Comparison of ENCODE assay signal across 9 cellular contexts in the genomic region with DNA sequence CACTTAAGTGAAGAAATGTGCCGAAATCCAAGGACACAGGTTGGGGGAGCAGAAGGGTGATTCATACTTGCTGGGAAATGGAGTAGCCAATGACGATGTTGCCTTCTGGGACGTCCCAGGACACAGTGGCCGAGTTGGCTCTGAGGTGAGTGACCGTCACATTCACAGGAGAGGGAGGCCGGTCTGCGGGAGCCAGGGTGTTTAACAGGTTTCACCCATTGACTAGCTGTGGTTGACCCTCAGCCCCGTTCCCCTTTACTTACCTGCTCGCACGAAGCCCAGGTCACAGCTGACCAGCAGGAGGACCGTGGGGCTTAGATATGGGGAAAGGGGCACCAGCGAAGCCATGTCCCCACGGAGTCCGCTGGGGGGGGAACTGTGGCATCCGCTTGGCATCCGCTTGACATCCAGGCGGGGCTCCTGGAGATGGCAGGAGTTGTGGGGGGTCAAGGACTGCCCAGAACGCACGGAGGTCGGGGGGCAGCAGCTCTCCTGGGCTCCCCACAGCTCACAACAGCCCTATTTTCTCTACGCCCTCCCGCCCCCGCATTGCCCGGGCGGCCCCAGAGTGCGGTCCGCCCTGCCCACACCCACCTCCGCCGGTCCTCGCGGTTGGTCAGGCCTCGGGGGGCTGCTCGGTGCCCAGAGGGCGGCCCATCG. TPM values are rescaled to one million over a fixed set of nuclear protein-coding genes. Genes with fewer than 3 reads are reported as not detected.
DNase-seq lines count a peak whose midpoint lies in the region; ATAC-seq, FAIRE-seq and TF ChIP-seq lines count a peak whose summit lies in the region.
"Had no signal": no experiment of that assay in that cellular context is flagged by ENCODE, and none has a peak within 500 bp of the region (broad histone marks: within the 10 kb centered on the region; RNA-seq: fewer than 3 reads in every experiment).

No MANE protein-coding gene starts in this region.

- H3K4me1 ChIP-seq in HUES6 (ENCODE audit: control insufficient read depth, insufficient read depth, low read length) (peaks cover 8% of the 10 kb centered on the region), body of pancreas (peaks cover 40% of the 10 kb centered on the region), kidney (ENCODE audit: control insufficient read depth in 1 of 2, insufficient read depth in 1 of 2, low read depth in 1 of 2, low read length in 2 of 2) (peaks cover 4 to 7% of the 10 kb centered on the region in 2 donors)

- H3K27ac ChIP-seq in HUES6 (ENCODE audit: low read depth, low read length) = no peak overlapping the region
- peak overlapping the region; percentile 44 to 76 (median 66) for H3K27ac ChIP-seq in body of pancreas
- H3K27ac ChIP-seq in kidney (ENCODE audit: low read depth in 2 of 2, low read length in 2 of 2) = no peak overlapping the region

- peak overlapping the region; percentile 55 for H3K9ac ChIP-seq in HUES6 (ENCODE audit: low read length)
- peak overlapping the region in 1 of 2 donors; percentile 56 for H3K9ac ChIP-seq in kidney (ENCODE audit: low read length in 2 of 2)

- peaks cover 2% of the 10 kb centered on the region; the same call in 1 of the 2 replicates for H3K36me3 ChIP-seq in HUES6 (ENCODE audit: control insufficient read depth, insufficient read depth, low read length)
- no peaks in the 10 kb centered on the region for H3K36me3 ChIP-seq in body of pancreas (replicated peaks in 1 of 2; ENCODE audit: insufficient read depth in 1 of 2, low read depth in 2 of 2)
- no peaks in the 10 kb centered on the region for H3K36me3 ChIP-seq in kidney (ENCODE audit: control insufficient read depth in 1 of 2, insufficient read depth in 2 of 2, low read length in 2 of 2)

- H3K4me1 Mint-ChIP-seq in stimulated activated memory B cell treated with anti-CD40 and anti-IgM and Interleukin-4, amounts not matched to agents 10 μg/mL and 1 μg/mL and 100 μg/mL, for 72 hours = peaks cover 11% of the 10 kb centered on the region

- no peaks in the 10 kb centered on the region for H3K9me3 Mint-ChIP-seq in stimulated activated memory B cell treated with anti-CD40 and anti-IgM and Interleukin-4, amounts not matched to agents 10 μg/mL and 1 μg/mL and 100 μg/mL, for 72 hours

- intact Hi-C loops in body of pancreas (cut with DNase I) = no loop called here
- intact Hi-C loops in kidney (cut with DNase I) = no loop called here

- peak; percentile 48 to 81 (median 77) for TF ChIP-seq POLR2A in body of pancreas (IDR thresholded peaks at IDR 0.05)

- no peak overlapping the region for H3K27ac Mint-ChIP-seq in stimulated activated memory B cell treated with anti-CD40 and anti-IgM and Interleukin-4, amounts not matched to agents 10 μg/mL and 1 μg/mL and 100 μg/mL, for 72 hours

- H3K9me3 ChIP-seq in HUES6 (ENCODE audit: control insufficient read depth, insufficient read depth, low read depth, low read length) (no peaks in the 10 kb centered on the region), body of pancreas (no peaks in the 10 kb centered on the region), kidney (ENCODE audit: control insufficient read depth in 1 of 2, low read length in 2 of 2) (no peaks in the 10 kb centered on the region)

- no peaks in the 10 kb centered on the region for H3K36me3 Mint-ChIP-seq in stimulated activated memory B cell treated with anti-CD40 and anti-IgM and Interleukin-4, amounts not matched to agents 10 μg/mL and 1 μg/mL and 100 μg/mL, for 72 hours

- H3K4me3 Mint-ChIP-seq in stimulated activated memory B cell treated with anti-CD40 and anti-IgM and Interleukin-4, amounts not matched to agents 10 μg/mL and 1 μg/mL and 100 μg/mL, for 72 hours = peak overlapping the region; percentile 60

- H3K27me3 ChIP-seq in HUES6 (ENCODE audit: control insufficient read depth, insufficient read depth, low read length) (peaks cover 56% of the 10 kb centered on the region), body of pancreas (no peaks in the 10 kb centered on the region)

- peak; percentile 51 to 76 (median 65) for DNase-seq in body of pancreas
- peak; percentile 77 for DNase-seq in kidney
- no peak for DNase-seq in stimulated activated CD4-positive, alpha-beta T cell treated with anti-CD3 and anti-CD28 coated beads, Interleukin-12 subunit alpha, Interleukin-12 subunit beta, amount 100 ng/mL, for 4 hours

- H3K4me3 ChIP-seq in HUES6 (ENCODE audit: low read depth, low read length) (peak overlapping the region; percentile 93), body of pancreas (peak overlapping the region in 1 of 2 donors; percentile 4), kidney (ENCODE audit: low read length in 2 of 2) (peak overlapping the region in 1 of 2 donors; percentile 53)

- peaks cover 67% of the 10 kb centered on the region for H3K27me3 Mint-ChIP-seq in stimulated activated memory B cell treated with anti-CD40 and anti-IgM and Interleukin-4, amounts not matched to agents 10 μg/mL and 1 μg/mL and 100 μg/mL, for 72 hours

- no peak for FAIRE-seq in kidney (lab: Jason Lieb, UNC)
- FAIRE-seq: TTC549 had no signal

- WGBS in body of pancreas, 2 donors = 30 to 43% methylated on average over 20 to 34 of the region's 35 CpGs

- ATAC-seq in body of pancreas (peak; percentile 12), GM19467 (IDR thresholded peaks at IDR 0.05; ENCODE audit: unreplicated experiment) (no peak), GM21825 (IDR thresholded peaks at IDR 0.05; ENCODE audit: unreplicated experiment) (no peak), GM21381 (IDR thresholded peaks at IDR 0.05; ENCODE audit: unreplicated experiment) (no peak)
- no peak for ATAC-seq in stimulated activated memory B cell treated with anti-CD40 and anti-IgM and Interleukin-4, amounts not matched to agents 10 μg/mL and 1 μg/mL and 100 μg/mL, for 72 hours

- TF ChIP-seq CTCF in body of pancreas (IDR thresholded peaks at IDR 0.05) = no peak
- no peak for TF ChIP-seq CTCF in kidney (IDR thresholded peaks at IDR 0.05; ENCODE audit: borderline replicate concordance, extremely low read depth, insufficient read depth)

RNA-seq across cellular contexts. Expression of a gene that starts 0.6 kb away (rescaled TPM):
- total RNA-seq in body of pancreas = 10 to 100 TPM; 10.4 to 20.8 TPM
- total RNA-seq in kidney = 18.0 TPM
- 8.5 TPM for polyA plus RNA-seq in kidney (ENCODE audit: insufficient read depth, low read depth, low replicate concordance)

RNA-seq across cellular contexts. Expression of a gene that starts 2.2 kb away (rescaled TPM):
- total RNA-seq in body of pancreas (1 to 10 TPM in 1 of 2 donors, not detected in 1; 1.6 TPM), kidney (2.2 TPM)
- not detected for polyA plus RNA-seq in kidney (ENCODE audit: insufficient read depth, low read depth, low replicate concordance)

RNA-seq across cellular contexts. Expression of a gene that starts 4.9 kb away (rescaled TPM):
- total RNA-seq in body of pancreas = 10 to 100 TPM; 14.3 to 41.2 TPM
- 40.3 TPM for total RNA-seq in kidney
- 25.9 TPM for polyA plus RNA-seq in kidney (ENCODE audit: insufficient read depth, low read depth, low replicate concordance)

RNA-seq across cellular contexts. Expression of a gene that starts 52.2 kb away (rescaled TPM):
- total RNA-seq in body of pancreas (10 to 100 TPM; 11.9 to 25.2 TPM), kidney (32.1 TPM)
- polyA plus RNA-seq in kidney (ENCODE audit: insufficient read depth, low read depth, low replicate concordance) = 17.2 TPM

Comparison
In these comparisons a context has a peak if more than half of its experiments do, and no peak if none do; other contexts are left out.
1. H3K27ac ChIP-seq: peak in body of pancreas (4 of 4); none in HUES6 (single experiment) and kidney (0 of 2).